Comparison of ENCODE assay signal across 18 cellular contexts in the genomic region with DNA sequence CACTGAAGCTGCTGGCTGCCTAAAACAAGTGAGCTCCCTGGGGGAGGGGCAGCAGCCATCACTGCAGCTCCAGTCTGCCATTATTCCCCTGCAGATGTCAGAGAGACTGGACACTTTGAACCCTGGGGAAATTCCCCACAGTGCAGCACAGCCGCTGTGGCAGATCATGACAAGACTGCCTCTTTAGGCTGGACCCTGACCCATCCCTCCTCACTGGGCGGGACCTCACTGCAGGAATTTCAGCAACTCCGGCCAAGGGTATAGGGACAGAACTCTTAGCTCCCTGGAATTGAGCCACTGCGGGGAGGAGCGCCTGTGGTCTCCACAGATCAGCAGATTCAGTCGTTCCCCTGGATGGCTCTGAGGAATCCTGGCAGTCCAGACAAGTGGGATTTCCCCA.
"Had no signal": no experiment of that assay in that cellular context is flagged by ENCODE, and none has a peak within 500 bp of the region (broad histone marks: within the 10 kb centered on the region; RNA-seq: fewer than 3 reads in every experiment).

No MANE protein-coding gene starts in this region.

- ATAC-seq: activated CD8-positive, alpha-beta T cell treated with anti-CD3 and anti-CD28 coated beads for 36 hours; left lung; T-cell had no signal

- H3K36me3 ChIP-seq: ascending aorta, colonic mucosa, left lung, tibial artery, vagina had no signal

- H3K36me3 Mint-ChIP-seq: activated naive CD4-positive, alpha-beta T cell treated with anti-CD3 and anti-CD28 coated beads, Interleukin-2, amount 50 U/mL, for 24 hours; T-cell had no signal

- H3K4me3 ChIP-seq: ascending aorta, colonic mucosa, left lung, tibial artery, vagina had no signal

- H3K9me3 Mint-ChIP-seq: activated CD4-positive, alpha-beta T cell treated with anti-CD3 and anti-CD28 coated beads, Interleukin-2, amount 10 ng/mL, durations not matched to agents 24 days and 14 days; activated naive CD4-positive, alpha-beta T cell treated with anti-CD3 and anti-CD28 coated beads, Interleukin-2, amount 50 U/mL, for 24 hours had no signal

- H3K27ac Mint-ChIP-seq: activated CD4-positive, alpha-beta T cell treated with anti-CD3 and anti-CD28 coated beads, Interleukin-2, amount 10 ng/mL, durations not matched to agents 24 days and 14 days; activated CD8-positive, alpha-beta T cell treated with anti-CD3 and anti-CD28 coated beads for 36 hours; activated naive CD4-positive, alpha-beta T cell treated with anti-CD3 and anti-CD28 coated beads, Interleukin-2, amount 50 U/mL, for 24 hours; nephron; T-cell had no signal

- H3K27ac ChIP-seq: ascending aorta, colonic mucosa, left lung, tibial artery, vagina had no signal

- H3K27me3 Mint-ChIP-seq: activated CD4-positive, alpha-beta T cell treated with anti-CD3 and anti-CD28 coated beads, Interleukin-2, amount 10 ng/mL, durations not matched to agents 24 days and 14 days; activated CD8-positive, alpha-beta T cell treated with anti-CD3 and anti-CD28 coated beads for 36 hours; activated naive CD4-positive, alpha-beta T cell treated with anti-CD3 and anti-CD28 coated beads, Interleukin-2, amount 50 U/mL, for 24 hours; central memory CD8-positive, alpha-beta T cell; T-cell had no signal

- H3K4me3 Mint-ChIP-seq: activated CD4-positive, alpha-beta T cell treated with anti-CD3 and anti-CD28 coated beads, Interleukin-2, amount 10 ng/mL, durations not matched to agents 24 days and 14 days; activated CD8-positive, alpha-beta T cell treated with anti-CD3 and anti-CD28 coated beads for 36 hours; activated naive CD4-positive, alpha-beta T cell treated with anti-CD3 and anti-CD28 coated beads, Interleukin-2, amount 50 U/mL, for 24 hours; central memory CD8-positive, alpha-beta T cell; nephron; T-cell had no signal

- H3K4me1 ChIP-seq: ascending aorta, colonic mucosa, left lung, tibial artery, vagina had no signal

- H3K4me1 Mint-ChIP-seq: activated CD4-positive, alpha-beta T cell treated with anti-CD3 and anti-CD28 coated beads, Interleukin-2, amount 10 ng/mL, durations not matched to agents 24 days and 14 days; activated naive CD4-positive, alpha-beta T cell treated with anti-CD3 and anti-CD28 coated beads, Interleukin-2, amount 50 U/mL, for 24 hours; central memory CD8-positive, alpha-beta T cell; nephron; T-cell had no signal

- H3K27me3 ChIP-seq: ascending aorta, colonic mucosa, left lung, tibial artery, vagina had no signal

- DNase-seq: activated CD4-positive, alpha-beta T cell treated with anti-CD3 and anti-CD28 coated beads, Interleukin-2, amount 10 ng/mL, durations not matched to agents 24 days and 14 days; activated CD8-positive, alpha-beta memory T cell treated with anti-CD3 and anti-CD28 coated beads, Interleukin-2, amount 50 U/mL, for 48 hours; activated CD8-positive, alpha-beta T cell treated with anti-CD3 and anti-CD28 coated beads for 36 hours; activated gamma-delta T cell; activated T-cell treated with anti-CD3 and anti-CD28 coated beads, Interleukin-2, amount 50 U/mL, for 48 hours; colonic mucosa; midbrain; occipital lobe; retina; stimulated activated naive CD4-positive, alpha-beta T cell; T-cell; tibial artery had no signal
